In the genomic region with DNA sequence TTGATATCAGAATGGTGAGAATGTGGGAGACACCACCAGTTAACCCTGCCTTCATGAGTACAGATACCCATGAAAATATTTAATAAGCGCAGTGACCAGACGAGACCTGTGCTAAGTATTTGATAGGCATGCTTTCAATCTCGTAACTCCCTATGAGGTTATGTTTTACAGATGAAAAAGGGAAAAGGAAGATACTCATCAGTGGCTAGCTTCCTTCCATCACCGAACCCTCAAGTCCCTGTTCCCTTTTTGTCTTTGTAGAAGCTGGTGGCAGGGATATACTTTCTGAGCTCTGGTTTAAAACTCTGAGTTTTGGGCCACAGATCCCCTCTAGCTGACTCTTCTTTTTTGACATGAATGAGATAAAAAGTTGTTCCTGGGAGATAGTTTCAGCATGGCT, we compare ENCODE assay signal across 9 cellular contexts. TPM values are rescaled to one million over a fixed set of nuclear protein-coding genes. Genes with fewer than 3 reads are reported as not detected.
DNase-seq lines count a peak whose midpoint lies in the region; ATAC-seq and TF ChIP-seq lines count a peak whose summit lies in the region.
"Had no signal": no experiment of that assay in that cellular context is flagged by ENCODE, and none has a peak within 500 bp of the region (broad histone marks: within the 10 kb centered on the region; RNA-seq: fewer than 3 reads in every experiment).

No MANE protein-coding gene starts in this region.

- H3K27ac ChIP-seq in SU-DHL-6 (ENCODE audit: low read depth, low read length) (no peak overlapping the region), mesendoderm (ENCODE audit: low read depth, low read length) (peak overlapping the region; percentile 13), suprapubic skin (no peak overlapping the region), foreskin keratinocyte (no peak overlapping the region)

- WGBS in mesendoderm (ENCODE audit: extremely low coverage, insufficient coverage, low lambda C conversion rate), result no CpG with 5 or more reads among the region's 4 CpGs
- WGBS in suprapubic skin, result 86% methylated on average over 4 of the region's 4 CpGs

- H3K79me1 ChIP-seq in mesendoderm (ENCODE audit: low read length), result no peaks in the 10 kb centered on the region

- no peak overlapping the region for H3K56ac ChIP-seq in mesendoderm (ENCODE audit: low read length)

- no peak overlapping the region for H3K4me3 ChIP-seq in SU-DHL-6 (ENCODE audit: insufficient read depth, low read length, poor library complexity, severe bottlenecking)
- no peak overlapping the region for H3K4me3 ChIP-seq in mesendoderm (ENCODE audit: low read length)
- no peak overlapping the region for H3K4me3 ChIP-seq in suprapubic skin

- H3K36me3 ChIP-seq in SU-DHL-6 (ENCODE audit: low read length), result no peaks in the 10 kb centered on the region
- no peaks in the 10 kb centered on the region for H3K36me3 ChIP-seq in mesendoderm (ENCODE audit: control insufficient read depth, insufficient read depth, low read length)
- H3K36me3 ChIP-seq in suprapubic skin, result no peaks in the 10 kb centered on the region

- H3K9me3 ChIP-seq in SU-DHL-6 (ENCODE audit: insufficient read depth, low read length) (no peaks in the 10 kb centered on the region), suprapubic skin (no peaks in the 10 kb centered on the region)

- H3K18ac ChIP-seq in mesendoderm (ENCODE audit: low read length), result peak overlapping the region; percentile 85

- no peak overlapping the region for H2AK5ac ChIP-seq in mesendoderm (ENCODE audit: low read length)

- DNase-seq in GDM1 (lab: John Stamatoyannopoulos, UW), result peak; percentile 57
- DNase-seq in mesendoderm, result no peak
- DNase-seq in NCI-H526 treated with DMSO at 0.1 percent for 48 hours (lab: John Stamatoyannopoulos, UW), result no peak
- no peak for DNase-seq in suprapubic skin (ENCODE audit: low spot score in 2 of 2)
- no peak for DNase-seq in foreskin keratinocyte

- no peak overlapping the region for H4K8ac ChIP-seq in mesendoderm (ENCODE audit: low read depth, low read length)

- peaks cover 33% of the 10 kb centered on the region for H3K4me1 Mint-ChIP-seq in activated T-helper 17 cell treated with anti-CD3 and anti-CD28 coated beads, Interleukin-2, amount 50 U/mL, for 72 hours

- TF ChIP-seq CTCF in SU-DHL-6 (IDR thresholded peaks at IDR 0.05; ENCODE audit: insufficient read depth, low read length, poor library complexity, severe bottlenecking) (no peak), suprapubic skin (IDR thresholded peaks at IDR 0.05) (no peak), foreskin keratinocyte (conservative IDR thresholded peaks at IDR 0.05) (no peak)

- no peak overlapping the region for H4K5ac ChIP-seq in mesendoderm (ENCODE audit: low read length)

- H3K79me2 ChIP-seq in SU-DHL-6 (ENCODE audit: insufficient read depth, low read length) (no peaks in the 10 kb centered on the region), mesendoderm (ENCODE audit: control insufficient read depth, insufficient read depth, low read length) (peaks cover 2% of the 10 kb centered on the region)

- no peaks in the 10 kb centered on the region for H3K27me3 Mint-ChIP-seq in activated T-helper 17 cell treated with anti-CD3 and anti-CD28 coated beads, Interleukin-2, amount 50 U/mL, for 72 hours

- H3F3A ChIP-seq in SU-DHL-6 (ENCODE audit: insufficient read depth), result no peaks in the 10 kb centered on the region

- H3K4me1 ChIP-seq in mesendoderm (ENCODE audit: control insufficient read depth, low read depth, low read length), result peaks cover 25% of the 10 kb centered on the region
- H3K4me1 ChIP-seq in suprapubic skin, result peaks cover 12% of the 10 kb centered on the region
- H3K4me1 ChIP-seq in foreskin keratinocyte, result peaks cover 15% of the 10 kb centered on the region

- no peak overlapping the region for H3K27ac Mint-ChIP-seq in activated T-helper 17 cell treated with anti-CD3 and anti-CD28 coated beads, Interleukin-2, amount 50 U/mL, for 72 hours

- no peaks in the 10 kb centered on the region for H3K9me2 ChIP-seq in SU-DHL-6 (replicated peaks; ENCODE audit: insufficient read depth, low read length)

- no peak overlapping the region for H3K4me3 Mint-ChIP-seq in activated T-helper 17 cell treated with anti-CD3 and anti-CD28 coated beads, Interleukin-2, amount 50 U/mL, for 72 hours

- peak overlapping the region; percentile 9 for H3K4ac ChIP-seq in mesendoderm (ENCODE audit: low read depth, low read length)

- no peaks in the 10 kb centered on the region for H4K20me1 ChIP-seq in SU-DHL-6 (ENCODE audit: low read depth, low read length)

- H3K9me3 Mint-ChIP-seq in activated T-helper 17 cell treated with anti-CD3 and anti-CD28 coated beads, Interleukin-2, amount 50 U/mL, for 72 hours, result no peaks in the 10 kb centered on the region
- H3K9me3 Mint-ChIP-seq: T-helper 1 cell treated with Interleukin-12 subunit alpha and Interleukin-12 subunit beta and Interleukin-4 antibody, amounts not matched to agents 30 μg/mL and 1 μg/mL, for 36 hours had no signal

- no peak overlapping the region for H2AFZ ChIP-seq in SU-DHL-6 (ENCODE audit: low read depth, low read length, severe bottlenecking)

- H3K4me2 ChIP-seq in SU-DHL-6 (ENCODE audit: low read depth, low read length, poor library complexity, severe bottlenecking) (peak overlapping the region; percentile 56), mesendoderm (ENCODE audit: low read length) (no peak overlapping the region)

- no peak overlapping the region for H3K23ac ChIP-seq in mesendoderm (ENCODE audit: low read length)

- ATAC-seq in HG02870 (IDR thresholded peaks at IDR 0.05; ENCODE audit: unreplicated experiment) (peak; percentile 6), foreskin keratinocyte (no peak)
- ATAC-seq in activated T-helper 17 cell treated with anti-CD3 and anti-CD28 coated beads, Interleukin-2, amount 50 U/mL, for 72 hours (replicated peaks), result no peak

- peaks cover 51% of the 10 kb centered on the region for H3K36me3 Mint-ChIP-seq in activated T-helper 17 cell treated with anti-CD3 and anti-CD28 coated beads, Interleukin-2, amount 50 U/mL, for 72 hours (ENCODE audit: low read depth)

- H2BK120ac ChIP-seq in mesendoderm (ENCODE audit: low read depth, low read length), result no peak overlapping the region

- H3K27me3 ChIP-seq in SU-DHL-6 (ENCODE audit: low read length) (no peaks in the 10 kb centered on the region), mesendoderm (ENCODE audit: insufficient read depth, low read length, poor library complexity) (no peaks in the 10 kb centered on the region), suprapubic skin (no peaks in the 10 kb centered on the region), foreskin keratinocyte (no peaks in the 10 kb centered on the region)

- H2BK15ac ChIP-seq in mesendoderm (replicated peaks; ENCODE audit: low read depth), result no peak overlapping the region

- TF ChIP-seq POLR2A in suprapubic skin (IDR thresholded peaks at IDR 0.05), result no peak

- H2BK5ac ChIP-seq in mesendoderm (ENCODE audit: low read length), result no peak overlapping the region

- no peak overlapping the region for H3K9ac ChIP-seq in SU-DHL-6 (ENCODE audit: low read length)
- no peak overlapping the region for H3K9ac ChIP-seq in mesendoderm (ENCODE audit: low read length)

- no peak for TF ChIP-seq EP300 in suprapubic skin (IDR thresholded peaks at IDR 0.05)

RNA-seq across cellular contexts. Expression of a gene that starts 26.3 kb away (rescaled TPM):
- 39.7 TPM for polyA plus RNA-seq in mesendoderm (2013, experiment 1 of 2)
- 39.1 TPM for polyA plus RNA-seq in mesendoderm (2013, experiment 2 of 2)
- 100 to 1,000 TPM in 2 of 4 donors, 10 to 100 TPM in 2; 67.2 to 175 (median 103) TPM for total RNA-seq in suprapubic skin
- 10 to 100 TPM; 64.2 to 80.5 TPM for total RNA-seq in activated T-helper 17 cell treated with anti-CD3 and anti-CD28 coated beads, Interleukin-2, amount 50 U/mL, for 72 hours
- total RNA-seq in foreskin keratinocyte, result 16.4 and 19.5 TPM in 2 replicates
- polyA plus RNA-seq in foreskin keratinocyte, result 2.3 and 2.7 TPM in 2 replicates
